In genomic region chr2:84906108-84906899, GRCh38 we compare ENCODE assay signal across 8 cellular contexts. TPM values are rescaled to one million over a fixed set of nuclear protein-coding genes. Genes with fewer than 3 reads are reported as not detected.
DNase-seq lines count a peak whose midpoint lies in the region; ATAC-seq and TF ChIP-seq lines count a peak whose summit lies in the region.

No MANE protein-coding gene starts in this region.

- peak; percentile 55 for DNase-seq in DMS 273 (lab: John Stamatoyannopoulos, UW; ENCODE audit: unreplicated experiment)
- DNase-seq in DMS 273 treated with DMSO at 0.1 percent for 48 hours (lab: John Stamatoyannopoulos, UW), result no peak
- no peak for DNase-seq in RWPE2 (ENCODE audit: low spot score)
- DNase-seq in body of pancreas, result peak in 3 of 4 donors; percentile 47 to 53 (median 51)
- DNase-seq in inferior parietal cortex (ENCODE audit: extremely low spot score), result peak; percentile 13
- DNase-seq in stimulated activated CD4-positive, alpha-beta T cell treated with anti-CD3 and anti-CD28 coated beads, Interleukin-1b, Interleukin-23, amount 100 ng/mL, for 48 hours, result peak; percentile 66
- DNase-seq in NCI-H1694 treated with DMSO at 0.1 percent for 48 hours (lab: John Stamatoyannopoulos, UW), result no peak

- intact Hi-C loops in body of pancreas (cut with DNase I), result no loop called here

- ATAC-seq in HG02852 (IDR thresholded peaks at IDR 0.05; ENCODE audit: unreplicated experiment), result peak; percentile 41
- no peak for ATAC-seq in RWPE2 (ENCODE audit: low read depth)
- peak; percentile 25 for ATAC-seq in body of pancreas

- TF ChIP-seq POLR2A in body of pancreas (IDR thresholded peaks at IDR 0.05), result no peak

- H3K4me3 ChIP-seq in RWPE2 (ENCODE audit: severe bottlenecking), result peak overlapping the region; percentile 95
- H3K4me3 ChIP-seq in body of pancreas, result peak overlapping the region; percentile 81 to 94

- TF ChIP-seq CTCF in RWPE2 (IDR thresholded peaks at IDR 0.05; ENCODE audit: poor library complexity, severe bottlenecking), result no peak
- no peak for TF ChIP-seq CTCF in body of pancreas (IDR thresholded peaks at IDR 0.05)

- 1% methylated on average over 37 to 38 of the region's 38 CpGs for WGBS in body of pancreas, 2 donors

- H3K27ac ChIP-seq in RWPE2 (ENCODE audit: poor library complexity, severe bottlenecking) (peak overlapping the region; percentile 96), body of pancreas (peak overlapping the region; percentile 83 to 96 (median 90))

- H3K27me3 ChIP-seq in RWPE2 (ENCODE audit: insufficient read depth, poor library complexity, severe bottlenecking) (no peaks in the 10 kb centered on the region), body of pancreas (no peaks in the 10 kb centered on the region)

- H3K36me3 ChIP-seq in RWPE2 (ENCODE audit: low read depth) (peaks cover 13% of the 10 kb centered on the region), body of pancreas (replicated peaks in 1 of 2; ENCODE audit: insufficient read depth in 1 of 2, low read depth in 2 of 2) (no peaks in the 10 kb centered on the region)

- H3K4me1 ChIP-seq in RWPE2 (ENCODE audit: insufficient read depth, poor library complexity, severe bottlenecking) (peaks cover 15% of the 10 kb centered on the region), body of pancreas (peaks cover 18% of the 10 kb centered on the region)

- H3K9me3 ChIP-seq in RWPE2 (ENCODE audit: severe bottlenecking) (no peaks in the 10 kb centered on the region), body of pancreas (no peaks in the 10 kb centered on the region)

RNA-seq across cellular contexts. Expression of gene TMSB10, which starts 0.8 kb away (rescaled TPM):
- total RNA-seq in body of pancreas, result 100 to 1,000 TPM; 672 to 866 TPM

RNA-seq across cellular contexts. Expression of gene TRABD2A, which starts 25.4 kb away (rescaled TPM):
- total RNA-seq in body of pancreas, result 1 to 10 TPM in 1 of 2 donors, under 1 TPM in 1; 0.52 to 5.3 TPM

Comparison
In these comparisons a context has a peak if more than half of its experiments do, and no peak if none do; other contexts are left out.
1. DNase-seq: peak in DMS 273 (single experiment), body of pancreas (3 of 4), inferior parietal cortex (single experiment) and stimulated activated CD4-positive, alpha-beta T cell treated with anti-CD3 and anti-CD28 coated beads, Interleukin-1b, Interleukin-23, amount 100 ng/mL, for 48 hours (single experiment); none in DMS 273 treated with DMSO at 0.1 percent for 48 hours (single experiment), RWPE2 (single experiment) and NCI-H1694 treated with DMSO at 0.1 percent for 48 hours (single experiment).